Comparison of ENCODE assay signal across 8 cellular contexts in genomic region chr4:147731611-147732515, GRCh38. TPM values are rescaled to one million over a fixed set of nuclear protein-coding genes. Genes with fewer than 3 reads are reported as not detected.
DNase-seq lines count a peak whose midpoint lies in the region; ATAC-seq and TF ChIP-seq lines count a peak whose summit lies in the region.

TSS of gene ARHGAP10 (plus strand) at chr4:147732088. CDS start at chr4:147732302, 214 bp downstream.

- H3K4me2 ChIP-seq in mammary epithelial cell (ENCODE audit: insufficient read depth, low read depth, low read length): peak within 1 kb of the TSS; percentile 77

- no peaks in the 10 kb centered on the region for H4K20me1 ChIP-seq in mammary epithelial cell (ENCODE audit: insufficient read depth, low read length)

- H3K27me3 ChIP-seq in WERI-Rb-1 (ENCODE audit: insufficient read depth, low read depth, severe bottlenecking) (no peaks in the 10 kb centered on the region), mammary epithelial cell (ENCODE audit: insufficient read depth, low read length) (no peaks in the 10 kb centered on the region)

- H3K4me1 ChIP-seq in mammary epithelial cell (ENCODE audit: insufficient read depth, low read length): peaks cover 48% of the 10 kb centered on the region

- peak; percentile 35 for DNase-seq in GDM1 (lab: John Stamatoyannopoulos, UW)
- peak; percentile 81 to 87 for DNase-seq in Kasumi-1 (lab: John Stamatoyannopoulos, UW)
- DNase-seq in WERI-Rb-1: peak; percentile 78
- DNase-seq in mammary epithelial cell: peak; percentile 82
- peak; percentile 80 for DNase-seq in iris pigment epithelial cell (ENCODE audit: low read depth)
- DNase-seq in stimulated activated CD4-positive, alpha-beta T cell treated with anti-CD3 and anti-CD28 coated beads, Interleukin-15, amount 100 ng/mL, for 1 hour (ENCODE audit: low read depth in 1 of 2, low spot score in 1 of 2): peak; percentile 45 to 63
- no peak for DNase-seq in pons (ENCODE audit: low spot score)

- peaks cover 49% of the 10 kb centered on the region for H3K79me2 ChIP-seq in mammary epithelial cell (ENCODE audit: insufficient read depth, low read length)

- intact Hi-C loops in mammary epithelial cell (cut with micrococcal nuclease): loop anchor here (1.0 to 2.0 kb wide), 4 partner anchors 17 to 134 kb away; no protein-coding TSS in a partner anchor

- no peaks in the 10 kb centered on the region for H3K9me3 ChIP-seq in WERI-Rb-1 (ENCODE audit: severe bottlenecking)
- no peaks in the 10 kb centered on the region for H3K9me3 ChIP-seq in mammary epithelial cell (replicated peaks; ENCODE audit: insufficient read depth, low read length)

- H3K9ac ChIP-seq in mammary epithelial cell (ENCODE audit: insufficient read depth, low read length): peak within 1 kb of the TSS; percentile 88

- peak within 1 kb of the TSS; percentile 96 for H2AFZ ChIP-seq in mammary epithelial cell (ENCODE audit: low read depth, low read length)

- H3K4me3 ChIP-seq in WERI-Rb-1 (ENCODE audit: low read depth, low read length) (peak within 1 kb of the TSS; percentile 80), mammary epithelial cell (replicated peaks in 1 of 3; ENCODE audit: insufficient read depth in 1 of 3, low read depth in 2 of 3, low read length in 3 of 3) (peak within 1 kb of the TSS; percentile 85 to 91 (median 86))

- TSS peak; percentile 11 for BruUV-seq in mammary epithelial cell (replicated peaks; lab: Mats Ljungman, UMichigan)

- in situ Hi-C loops in mammary epithelial cell (cut with MboI; ENCODE audit: low sequenced_read_pairs in 2 of 2): no loop called here

- 0% methylated on average over 10 of the region's 104 CpGs for WGBS in mammary epithelial cell (ENCODE audit: low coverage, missing lambda C conversion rate)

- H3K36me3 ChIP-seq in WERI-Rb-1 (peaks cover 4% of the 10 kb centered on the region), mammary epithelial cell (ENCODE audit: insufficient read depth, low read length) (no peaks in the 10 kb centered on the region)

- TF ChIP-seq CTCF in WERI-Rb-1 (IDR thresholded peaks at IDR 0.05; ENCODE audit: low read depth, low read length): no peak
- no peak for TF ChIP-seq CTCF in mammary epithelial cell (conservative IDR thresholded peaks at IDR 0.05 in 1 of 2, IDR thresholded peaks at IDR 0.05 in 1 of 2; ENCODE audit: extremely low read depth in 1 of 2, insufficient read depth in 1 of 2, low read depth in 1 of 2, low read length in 2 of 2)

- CTCF ChIA-PET in mammary epithelial cell (lab: Charles Lee; ENCODE audit: low non-redundant PET): interaction anchor here (0.6 to 1.0 kb wide), 2 partner anchors 106 to 135 kb away, joined by 3 to 10 read pairs; no protein-coding TSS in a partner anchor

- dilution Hi-C loops in mammary epithelial cell (cut with HindIII; ENCODE audit: low sequenced_read_pairs): loop anchor here (5.0 kb wide), 1 partner anchor 100 kb away; no protein-coding TSS in a partner anchor

- ATAC-seq in GM21786 (IDR thresholded peaks at IDR 0.05; ENCODE audit: unreplicated experiment): peak; percentile 46

- H3K27ac ChIP-seq in WERI-Rb-1: peak within 1 kb of the TSS; percentile 96
- H3K27ac ChIP-seq in mammary epithelial cell (ENCODE audit: insufficient read depth, low read depth, low read length): peak within 1 kb of the TSS; percentile 80

RNA-seq across cellular contexts. Expression of gene ARHGAP10, which starts in this region (rescaled TPM):
- total RNA-seq in mammary epithelial cell: 10 to 100 TPM; 22.5 to 28.8 TPM
- polyA plus RNA-seq in mammary epithelial cell: 14.5 TPM
- 35.8 TPM for polyA minus RNA-seq in mammary epithelial cell
